ENCODE assay signal across 5 cellular contexts in the genomic region with DNA sequence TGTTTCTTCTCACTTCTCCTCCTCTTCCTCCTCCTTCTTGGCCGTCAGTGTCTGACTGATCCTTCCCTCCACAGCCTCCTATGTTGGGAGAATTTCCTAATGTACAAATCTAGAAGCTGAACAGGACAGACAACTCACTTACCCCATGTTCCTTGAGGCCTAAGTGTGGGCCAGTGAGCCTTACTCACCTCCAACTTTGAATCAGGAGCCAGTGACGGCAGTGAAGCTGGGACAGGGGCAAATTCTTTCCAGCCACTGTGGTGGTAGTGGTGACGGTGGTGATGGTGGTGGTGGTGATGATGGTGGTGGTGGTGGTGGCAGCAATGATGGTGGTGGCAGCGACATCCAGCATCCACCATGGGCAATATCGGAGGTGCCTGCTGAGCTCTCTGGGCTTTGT.
"Had no signal": no experiment of that assay in that cellular context is flagged by ENCODE, and none has a peak within 500 bp of the region (broad histone marks: within the 10 kb centered on the region; RNA-seq: fewer than 3 reads in every experiment).

No MANE protein-coding gene starts in this region.

- DNase-seq: H9, HCEC 1CT, IMR-90 had no signal

- H3K4me3 ChIP-seq: GM23338, K562 had no signal

- H2AFZ ChIP-seq: GM23338 had no signal

- H3K4me2 ChIP-seq: GM23338 had no signal
